ENCODE assay signal across 28 cellular contexts in genomic region chr17:78937561-78937960, GRCh38. TPM values are rescaled to one million over a fixed set of nuclear protein-coding genes. Genes with fewer than 3 reads are reported as not detected.
"Had no signal": no experiment of that assay in that cellular context is flagged by ENCODE, and none has a peak within 500 bp of the region (broad histone marks: within the 10 kb centered on the region; RNA-seq: fewer than 3 reads in every experiment).

No MANE protein-coding gene starts in this region.

- FAIRE-seq: endothelial cell of umbilical vein, pancreas had no signal

- H3K4me2 ChIP-seq: hepatocyte, smooth muscle cell had no signal

- H3K27me3 Mint-ChIP-seq: natural killer cell treated with Interleukin-12 subunit alpha and Interleukin-12 subunit beta and Interleukin-15 and Interleukin-18, amount 100 ng/mL, for 72 hours; stimulated activated naive CD8-positive, alpha-beta T cell treated with anti-CD3 and anti-CD28 coated beads, Interleukin-15, amount 100 ng/mL, for 72 hours had no signal

- H3K9me3 ChIP-seq: esophagus muscularis mucosa, gastroesophageal sphincter, heart left ventricle, left lung, mucosa of descending colon, pancreas, right lobe of liver, thyroid gland had no signal

- H3K27ac Mint-ChIP-seq: naive B cell; natural killer cell treated with Interleukin-12 subunit alpha and Interleukin-12 subunit beta and Interleukin-15 and Interleukin-18, amount 100 ng/mL, for 72 hours; progenitor cell of endocrine pancreas; stimulated activated naive CD8-positive, alpha-beta T cell treated with anti-CD3 and anti-CD28 coated beads, Interleukin-15, amount 100 ng/mL, for 72 hours had no signal

- H3K27me3 ChIP-seq: esophagus muscularis mucosa, foreskin keratinocyte, gastroesophageal sphincter, heart left ventricle, hepatocyte, left lung, pancreas, right lobe of liver, thyroid gland had no signal

- H3K9me3 Mint-ChIP-seq: mesothelial cell of epicardium; naive B cell; natural killer cell treated with Interleukin-12 subunit alpha and Interleukin-12 subunit beta and Interleukin-15 and Interleukin-18, amount 100 ng/mL, for 72 hours; stimulated activated naive CD8-positive, alpha-beta T cell treated with anti-CD3 and anti-CD28 coated beads, Interleukin-15, amount 100 ng/mL, for 72 hours had no signal

- H3K79me2 ChIP-seq: hepatocyte had no signal

- H3K4me1 ChIP-seq: right lobe of liver had no signal

- DNase-seq: dermis blood vessel endothelial cell; effector memory CD4-positive, alpha-beta T cell; foreskin keratinocyte; heart left ventricle; left cardiac atrium; left lung; mesenchymal stem cell; mucosa of descending colon; naive B cell; occipital lobe; pancreas; right lobe of liver; stimulated activated CD4-positive, alpha-beta T cell treated with anti-CD3 and anti-CD28 coated beads, Interleukin-12 subunit alpha, Interleukin-12 subunit beta, amount 100 ng/mL, for 4 hours; stimulated activated CD4-positive, alpha-beta T cell treated with anti-CD3 and anti-CD28 coated beads, Interleukin-1b, Interleukin-23, amount 100 ng/mL, for 48 hours; stimulated activated CD4-positive, alpha-beta T cell treated with anti-CD3 and anti-CD28 coated beads, Interleukin-4, amount 100 ng/mL, for 1 hour; stimulated activated CD8-positive, alpha-beta memory T cell treated with anti-CD3 and anti-CD28 coated beads, Interleukin-4, amount 100 ng/mL, for 48 hours; stimulated activated naive CD4-positive, alpha-beta T cell; stimulated activated naive CD8-positive, alpha-beta T cell treated with anti-CD3 and anti-CD28 coated beads, Interleukin-15, amount 100 ng/mL, for 72 hours; thyroid gland had no signal

- H3K27ac ChIP-seq: coronary artery, esophagus muscularis mucosa, foreskin keratinocyte, gastroesophageal sphincter, heart left ventricle, hepatocyte, left lung, pancreas, right lobe of liver, thyroid gland had no signal

- H3K36me3 Mint-ChIP-seq: mesothelial cell of epicardium; naive B cell; natural killer cell treated with Interleukin-12 subunit alpha and Interleukin-12 subunit beta and Interleukin-15 and Interleukin-18, amount 100 ng/mL, for 72 hours had no signal

- H3K4me3 ChIP-seq: coronary artery, esophagus muscularis mucosa, gastroesophageal sphincter, heart left ventricle, hepatocyte, left lung, mucosa of descending colon, pancreas, right lobe of liver, smooth muscle cell, thyroid gland had no signal

- H3K36me3 ChIP-seq: esophagus muscularis mucosa, gastroesophageal sphincter, heart left ventricle, left lung, pancreas, right lobe of liver, thyroid gland had no signal

- H3K4me3 Mint-ChIP-seq: mesothelial cell of epicardium; naive B cell; natural killer cell treated with Interleukin-12 subunit alpha and Interleukin-12 subunit beta and Interleukin-15 and Interleukin-18, amount 100 ng/mL, for 72 hours; stimulated activated naive CD8-positive, alpha-beta T cell treated with anti-CD3 and anti-CD28 coated beads, Interleukin-15, amount 100 ng/mL, for 72 hours had no signal

- H2AFZ ChIP-seq: hepatocyte had no signal

RNA-seq across cellular contexts. Expression of gene CEP295NL, which starts 34.6 kb away (rescaled TPM):
- total RNA-seq: natural killer cell treated with Interleukin-12 subunit alpha and Interleukin-12 subunit beta and Interleukin-15 and Interleukin-18, amount 100 ng/mL, for 72 hours had no signal
- polyA plus RNA-seq: foreskin keratinocyte, smooth muscle cell had no signal
